In genomic region chr5:75045071-75045470, GRCh38 we compare ENCODE assay signal across 13 cellular contexts. TPM values are rescaled to one million over a fixed set of nuclear protein-coding genes. Genes with fewer than 3 reads are reported as not detected.
"Had no signal": no experiment of that assay in that cellular context is flagged by ENCODE, and none has a peak within 500 bp of the region (broad histone marks: within the 10 kb centered on the region; RNA-seq: fewer than 3 reads in every experiment).

No MANE protein-coding gene starts in this region.

- ATAC-seq: gastroesophageal sphincter, heart left ventricle had no signal

- H3K9me3 Mint-ChIP-seq: dendritic cell treated with granulocyte-macrophage colony-stimulating factor and Interleukin-4, amounts not matched to agents 40 ng/mL and 50 ng/mL, for 4 days; neural progenitor cell had no signal

- DNase-seq: activated CD4-positive, alpha-beta T cell treated with anti-CD3 and anti-CD28 coated beads, Interleukin-2, amount 50 U/mL, for 1 hour; effector memory CD4-positive, alpha-beta T cell; heart left ventricle; kidney; left lung; stimulated activated CD4-positive, alpha-beta T cell treated with anti-CD3 and anti-CD28 coated beads, Interleukin-12 subunit alpha, Interleukin-12 subunit beta, amount 100 ng/mL, for 4 hours; stimulated activated CD4-positive, alpha-beta T cell treated with anti-CD3 and anti-CD28 coated beads, Interleukin-1b, Interleukin-23, amount 100 ng/mL, for 48 hours; stomach; trophoblast cell had no signal

- H3K27ac Mint-ChIP-seq: dendritic cell treated with granulocyte-macrophage colony-stimulating factor and Interleukin-4, amounts not matched to agents 40 ng/mL and 50 ng/mL, for 4 days; neural progenitor cell had no signal

- H3K4me3 Mint-ChIP-seq: dendritic cell treated with granulocyte-macrophage colony-stimulating factor and Interleukin-4, amounts not matched to agents 40 ng/mL and 50 ng/mL, for 4 days; neural progenitor cell had no signal

RNA-seq across cellular contexts. Expression of gene GCNT4, which starts 7.3 kb away (rescaled TPM):
- total RNA-seq: endothelial cell of umbilical vein had no signal
